In genomic region chrX:44873415-44874270, GRCh38 we compare ENCODE assay signal across 8 cellular contexts. TPM values are rescaled to one million over a fixed set of nuclear protein-coding genes. Genes with fewer than 3 reads are reported as not detected.
DNase-seq lines count a peak whose midpoint lies in the region; ATAC-seq and TF ChIP-seq lines count a peak whose summit lies in the region.

No MANE protein-coding gene starts in this region.

- H3K36me3 Mint-ChIP-seq in activated CD4-positive, alpha-beta T cell treated with anti-CD3 and anti-CD28 coated beads, Interleukin-2, amount 10 ng/mL, durations not matched to agents 7 days and 5 days (ENCODE audit: low read depth) = peaks cover 5% of the 10 kb centered on the region

- peak overlapping the region; percentile 98 for H3K27ac Mint-ChIP-seq in activated CD4-positive, alpha-beta T cell treated with anti-CD3 and anti-CD28 coated beads, Interleukin-2, amount 10 ng/mL, durations not matched to agents 7 days and 5 days

- no peaks in the 10 kb centered on the region for H3K9me3 ChIP-seq in liver (ENCODE audit: control insufficient read depth in 4 of 4, low read length in 3 of 4)

- DNase-seq in AML-193 (lab: John Stamatoyannopoulos, UW) (peak; percentile 29 to 36), NCI-H146 (lab: John Stamatoyannopoulos, UW) (peak; percentile 43), coronary artery (ENCODE audit: low spot score) (peak; percentile 78)
- DNase-seq in activated CD4-positive, alpha-beta T cell treated with anti-CD3 and anti-CD28 coated beads, Interleukin-2, amount 10 ng/mL, durations not matched to agents 7 days and 5 days = peak; percentile 36
- DNase-seq in stimulated activated CD4-positive, alpha-beta T cell treated with anti-CD3 and anti-CD28 coated beads, Interleukin-4, amount 100 ng/mL, for 24 hours = peak; percentile 34

- peak in 1 of 2 donors; percentile 30 for TF ChIP-seq RAD21 in liver (IDR thresholded peaks at IDR 0.05)

- ATAC-seq in GM19467 (IDR thresholded peaks at IDR 0.05; ENCODE audit: unreplicated experiment) = peak; percentile 4
- no peak for ATAC-seq in GM21515 (IDR thresholded peaks at IDR 0.05; ENCODE audit: unreplicated experiment)

- POLR2A ChIA-PET in activated CD4-positive, alpha-beta T cell treated with anti-CD3 and anti-CD28 coated beads, Interleukin-2, amount 10 ng/mL, durations not matched to agents 7 days and 5 days (lab: Charles Lee) = no interaction called here

- H3K4me3 Mint-ChIP-seq in activated CD4-positive, alpha-beta T cell treated with anti-CD3 and anti-CD28 coated beads, Interleukin-2, amount 10 ng/mL, durations not matched to agents 7 days and 5 days = peak overlapping the region; percentile 96

- H3K4me1 ChIP-seq in liver (ENCODE audit: control insufficient read depth in 4 of 4, insufficient read depth in 4 of 4, low read length in 3 of 4) = peaks cover 0 to 27% (median 19%) of the 10 kb centered on the region in 4 donors

- H3K9ac ChIP-seq in liver (ENCODE audit: low read depth in 1 of 2, low read length in 2 of 2) = peak overlapping the region; percentile 48 to 93

- H3K9me3 Mint-ChIP-seq in activated CD4-positive, alpha-beta T cell treated with anti-CD3 and anti-CD28 coated beads, Interleukin-2, amount 10 ng/mL, durations not matched to agents 7 days and 5 days = no peaks in the 10 kb centered on the region

- TF ChIP-seq CTCF in coronary artery (IDR thresholded peaks at IDR 0.05) (no peak), liver (IDR thresholded peaks at IDR 0.05; ENCODE audit: low read depth, low read length, missing input control) (no peak)

- no peaks in the 10 kb centered on the region for H3K27me3 ChIP-seq in liver (ENCODE audit: control insufficient read depth in 4 of 4, insufficient read depth in 4 of 4, low read length in 3 of 4)

- peak overlapping the region; percentile 98 to 100 for H3K27ac ChIP-seq in coronary artery
- peak overlapping the region; percentile 100 for H3K27ac ChIP-seq in liver (ENCODE audit: low read depth in 1 of 2, low read length in 2 of 2)

- CTCF ChIA-PET in activated CD4-positive, alpha-beta T cell treated with anti-CD3 and anti-CD28 coated beads, Interleukin-2, amount 10 ng/mL, durations not matched to agents 7 days and 5 days (lab: Charles Lee) = no interaction called here

- H3K36me3 ChIP-seq in liver (ENCODE audit: control insufficient read depth in 4 of 4, insufficient read depth in 3 of 4, low read depth in 1 of 4, low read length in 3 of 4) = no peaks in the 10 kb centered on the region

- WGBS in liver = under 1% methylated on average over 99 of the region's 99 CpGs

- no peaks in the 10 kb centered on the region for H3K27me3 Mint-ChIP-seq in activated CD4-positive, alpha-beta T cell treated with anti-CD3 and anti-CD28 coated beads, Interleukin-2, amount 10 ng/mL, durations not matched to agents 7 days and 5 days

- peaks cover 11% of the 10 kb centered on the region for H3K4me1 Mint-ChIP-seq in activated CD4-positive, alpha-beta T cell treated with anti-CD3 and anti-CD28 coated beads, Interleukin-2, amount 10 ng/mL, durations not matched to agents 7 days and 5 days

- H3K4me3 ChIP-seq in coronary artery (peak overlapping the region; percentile 91), liver (ENCODE audit: low read depth in 1 of 3, low read length in 3 of 3) (peak overlapping the region; percentile 71 to 95 (median 90))

TF ChIP-seq in liver, 16 proteins besides CTCF, POLR2A, EP300 and RAD21:
- TF ChIP-seq, protein P1, sequence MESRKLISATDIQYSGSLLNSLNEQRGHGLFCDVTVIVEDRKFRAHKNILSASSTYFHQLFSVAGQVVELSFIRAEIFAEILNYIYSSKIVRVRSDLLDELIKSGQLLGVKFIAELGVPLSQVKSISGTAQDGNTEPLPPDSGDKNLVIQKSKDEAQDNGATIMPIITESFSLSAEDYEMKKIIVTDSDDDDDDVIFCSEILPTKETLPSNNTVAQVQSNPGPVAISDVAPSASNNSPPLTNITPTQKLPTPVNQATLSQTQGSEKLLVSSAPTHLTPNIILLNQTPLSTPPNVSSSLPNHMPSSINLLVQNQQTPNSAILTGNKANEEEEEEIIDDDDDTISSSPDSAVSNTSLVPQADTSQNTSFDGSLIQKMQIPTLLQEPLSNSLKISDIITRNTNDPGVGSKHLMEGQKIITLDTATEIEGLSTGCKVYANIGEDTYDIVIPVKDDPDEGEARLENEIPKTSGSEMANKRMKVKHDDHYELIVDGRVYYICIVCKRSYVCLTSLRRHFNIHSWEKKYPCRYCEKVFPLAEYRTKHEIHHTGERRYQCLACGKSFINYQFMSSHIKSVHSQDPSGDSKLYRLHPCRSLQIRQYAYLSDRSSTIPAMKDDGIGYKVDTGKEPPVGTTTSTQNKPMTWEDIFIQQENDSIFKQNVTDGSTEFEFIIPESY (IDR thresholded peaks at IDR 0.05) = no peak
- peak; percentile 23 for TF ChIP-seq TAF1 (conservative IDR thresholded peaks at IDR 0.05)
- no peak for TF ChIP-seq REST (IDR thresholded peaks at IDR 0.05)
- no peak for TF ChIP-seq FOXA1 (IDR thresholded peaks at IDR 0.05)
- no peak for TF ChIP-seq EGR1 (IDR thresholded peaks at IDR 0.05; ENCODE audit: low read depth in 2 of 2)
- TF ChIP-seq FOXA2 (IDR thresholded peaks at IDR 0.05) = no peak
- no peak for TF ChIP-seq GABPA (IDR thresholded peaks at IDR 0.05 in 1 of 2, conservative IDR thresholded peaks at IDR 0.05 in 1 of 2)
- TF ChIP-seq MAX (IDR thresholded peaks at IDR 0.05) = no peak
- TF ChIP-seq YY1 (IDR thresholded peaks at IDR 0.05) = peak; percentile 82
- no peak for TF ChIP-seq SP1 (IDR thresholded peaks at IDR 0.05)
- TF ChIP-seq HNF4G (IDR thresholded peaks at IDR 0.05) = no peak
- TF ChIP-seq NR2F2 (IDR thresholded peaks at IDR 0.05) = no peak
- TF ChIP-seq, protein P2, sequence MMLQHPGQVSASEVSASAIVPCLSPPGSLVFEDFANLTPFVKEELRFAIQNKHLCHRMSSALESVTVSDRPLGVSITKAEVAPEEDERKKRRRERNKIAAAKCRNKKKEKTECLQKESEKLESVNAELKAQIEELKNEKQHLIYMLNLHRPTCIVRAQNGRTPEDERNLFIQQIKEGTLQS (IDR thresholded peaks at IDR 0.05) = no peak
- TF ChIP-seq RXRA (IDR thresholded peaks at IDR 0.05) = no peak
- TF ChIP-seq JUND (IDR thresholded peaks at IDR 0.05) = no peak
- TF ChIP-seq HNF4A (conservative IDR thresholded peaks at IDR 0.05) = no peak

RNA-seq across cellular contexts. Expression of gene KDM6A, which starts 0.7 kb away (rescaled TPM):
- total RNA-seq in activated CD4-positive, alpha-beta T cell treated with anti-CD3 and anti-CD28 coated beads, Interleukin-2, amount 10 ng/mL, durations not matched to agents 7 days and 5 days = 10 to 100 TPM; 26.6 to 27.6 TPM
- total RNA-seq in liver = 10 to 100 TPM; 30.0 to 30.2 TPM
- polyA plus RNA-seq in liver = 1 to 10 TPM; 5.3 to 6.5 TPM

RNA-seq across cellular contexts. Expression of gene DUSP21, which starts 29.8 kb away (rescaled TPM):
- total RNA-seq in activated CD4-positive, alpha-beta T cell treated with anti-CD3 and anti-CD28 coated beads, Interleukin-2, amount 10 ng/mL, durations not matched to agents 7 days and 5 days = not detected
- 1 to 10 TPM in 1 of 2 donors, not detected in 1; 1.6 TPM for total RNA-seq in liver
- polyA plus RNA-seq in liver = not detected
